Comparison of ENCODE assay signal across 20 cellular contexts in genomic region chr1:78227705-78228260, GRCh38.
DNase-seq lines count a peak whose midpoint lies in the region; ATAC-seq and TF ChIP-seq lines count a peak whose summit lies in the region.
"Had no signal": no experiment of that assay in that cellular context is flagged by ENCODE, and none has a peak within 500 bp of the region (broad histone marks: within the 10 kb centered on the region; RNA-seq: fewer than 3 reads in every experiment).

No MANE protein-coding gene starts in this region.

- H4K20me1 ChIP-seq in GM23338 (replicated peaks; ENCODE audit: insufficient read depth) (no peaks in the 10 kb centered on the region), hepatocyte (ENCODE audit: insufficient read depth, poor library complexity, severe bottlenecking) (no peaks in the 10 kb centered on the region), smooth muscle cell (ENCODE audit: low read depth) (no peaks in the 10 kb centered on the region)

- peaks cover 15% of the 10 kb centered on the region; the same call in 1 of the 2 replicates for H3K4me1 ChIP-seq in GM23338 (ENCODE audit: insufficient read depth)
- H3K4me1 ChIP-seq in Peyer's patch, result no peaks in the 10 kb centered on the region
- H3K4me1 ChIP-seq in hepatocyte (ENCODE audit: insufficient read depth), result no peaks in the 10 kb centered on the region
- no peaks in the 10 kb centered on the region for H3K4me1 ChIP-seq in right cardiac atrium (ENCODE audit: control insufficient read depth, insufficient read depth, low read length)
- H3K4me1 ChIP-seq in smooth muscle cell (ENCODE audit: low read depth), result peaks cover 8% of the 10 kb centered on the region

- H3K27me3 ChIP-seq in GM23338 (ENCODE audit: insufficient read depth) (peaks cover 55% of the 10 kb centered on the region), Peyer's patch (no peaks in the 10 kb centered on the region), hepatocyte (no peaks in the 10 kb centered on the region), right cardiac atrium (ENCODE audit: control insufficient read depth, insufficient read depth) (no peaks in the 10 kb centered on the region), smooth muscle cell (ENCODE audit: low read depth) (peaks cover 14% of the 10 kb centered on the region)

- no peak overlapping the region for H3K4me3 ChIP-seq in GM23338
- H3K4me3 ChIP-seq in Peyer's patch, result no peak overlapping the region
- H3K4me3 ChIP-seq in hepatocyte, result no peak overlapping the region
- no peak overlapping the region for H3K4me3 ChIP-seq in right cardiac atrium (ENCODE audit: low read length)
- no peak overlapping the region for H3K4me3 ChIP-seq in smooth muscle cell

- no peak overlapping the region for H3K27ac Mint-ChIP-seq in GM23338
- H3K27ac Mint-ChIP-seq: B cell, CD14-positive monocyte had no signal

- H3K27me3 Mint-ChIP-seq in GM23338 (ENCODE audit: insufficient read depth, low read depth, poor library complexity), result peaks cover 18% of the 10 kb centered on the region

- TF ChIP-seq POLR2A in Peyer's patch (IDR thresholded peaks at IDR 0.05), result no peak

- intact Hi-C loops in right cardiac atrium (cut with DNase I), result no loop called here

- H3K4me3 Mint-ChIP-seq in GM23338, result no peak overlapping the region
- H3K4me3 Mint-ChIP-seq: B cell, CD14-positive monocyte had no signal

- TF ChIP-seq CTCF in GM23338 (conservative IDR thresholded peaks at IDR 0.05; ENCODE audit: low read depth in 2 of 2) (no peak), Peyer's patch (IDR thresholded peaks at IDR 0.05) (no peak), hepatocyte (IDR thresholded peaks at IDR 0.05; ENCODE audit: poor library complexity) (no peak), smooth muscle cell (IDR thresholded peaks at IDR 0.05; ENCODE audit: borderline replicate concordance, insufficient read depth, poor library complexity, severe bottlenecking) (no peak)

- no peak overlapping the region for H3K9ac ChIP-seq in smooth muscle cell (ENCODE audit: low read depth)
- H3K9ac ChIP-seq: SK-N-SH had no signal

- H3K4me2 ChIP-seq in GM23338 (0 out of 2 replicates have a peak overlapping the region, but pooled peaks have one; percentile 64), hepatocyte (no peak overlapping the region), smooth muscle cell (no peak overlapping the region)
- H3K4me2 ChIP-seq: SK-N-SH had no signal

- peaks cover 6% of the 10 kb centered on the region; the same call in 1 of the 3 replicates for H3K9me3 Mint-ChIP-seq in GM23338

- H3K27ac ChIP-seq in GM23338 (ENCODE audit: low read depth) (no peak overlapping the region), Peyer's patch (peak overlapping the region in 3 of 4 donors; percentile 10 to 54 (median 29)), hepatocyte (peak overlapping the region; percentile 8), right cardiac atrium (ENCODE audit: low read length) (no peak overlapping the region), smooth muscle cell (ENCODE audit: low read depth) (no peak overlapping the region)

- no peaks in the 10 kb centered on the region for H3K36me3 ChIP-seq in GM23338 (ENCODE audit: insufficient read depth)
- no peaks in the 10 kb centered on the region for H3K36me3 ChIP-seq in Peyer's patch
- H3K36me3 ChIP-seq in hepatocyte (replicated peaks; ENCODE audit: insufficient read depth, low read depth), result no peaks in the 10 kb centered on the region
- H3K36me3 ChIP-seq in smooth muscle cell (ENCODE audit: low read depth), result no peaks in the 10 kb centered on the region

- H2AFZ ChIP-seq in GM23338, result no peak overlapping the region
- H2AFZ ChIP-seq in hepatocyte, result no peak overlapping the region
- no peak overlapping the region for H2AFZ ChIP-seq in smooth muscle cell (ENCODE audit: low read depth)

- H3K36me3 Mint-ChIP-seq in GM23338 (ENCODE audit: low read depth), result peaks cover 6% of the 10 kb centered on the region; the same call in 1 of the 3 replicates
- H3K36me3 Mint-ChIP-seq: CD14-positive monocyte had no signal

- H3F3A ChIP-seq in GM23338 (replicated peaks; ENCODE audit: low read depth), result no peaks in the 10 kb centered on the region
- no peaks in the 10 kb centered on the region for H3F3A ChIP-seq in smooth muscle cell (ENCODE audit: low read depth)

- 46% methylated on average over 2 of the region's 2 CpGs for WGBS in hepatocyte (ENCODE audit: low lambda C conversion rate, missing lambda C conversion rate)
- WGBS in right cardiac atrium, result 54% methylated on average over 2 of the region's 2 CpGs
- 74% methylated on average over 2 of the region's 2 CpGs for WGBS in smooth muscle cell (ENCODE audit: low lambda C conversion rate)

- no peaks in the 10 kb centered on the region for H3K9me2 ChIP-seq in GM23338 (ENCODE audit: insufficient read depth)
- no peaks in the 10 kb centered on the region for H3K9me2 ChIP-seq in hepatocyte (replicated peaks; ENCODE audit: insufficient read depth)
- H3K9me2 ChIP-seq: SK-N-SH had no signal

- ATAC-seq in GM23338 (no peak), right cardiac atrium (no peak)
- ATAC-seq: HCT116 had no signal

- DNase-seq in GM23338 (ENCODE audit: low spot score) (no peak), Peyer's patch (no peak), hepatocyte (ENCODE audit: low spot score) (no peak), renal cortical epithelial cell (ENCODE audit: low read depth) (peak; percentile 93), right cardiac atrium (no peak), smooth muscle cell (lab: John Stamatoyannopoulos, UW; ENCODE audit: unreplicated experiment) (no peak), HuH-7.5 (ENCODE audit: low spot score) (no peak)
- DNase-seq: KBM-7; NCI-H1092; NCI-H1436; NCI-H1930; NCI-H2227 treated with DMSO at 0.1 percent for 48 hours; NCI-H524; NCI-H774; NK-92 treated with Interleukin-12 subunit alpha and Interleukin-12 subunit beta, amount 100 ng/mL, for 24 hours; SIG-M5; SK-N-SH had no signal

- no peaks in the 10 kb centered on the region for H3K79me2 ChIP-seq in GM23338 (replicated peaks; ENCODE audit: insufficient read depth)
- H3K79me2 ChIP-seq in hepatocyte, result no peaks in the 10 kb centered on the region
- H3K79me2 ChIP-seq in smooth muscle cell (ENCODE audit: low read depth), result no peaks in the 10 kb centered on the region

- H3K9me3 ChIP-seq in Peyer's patch (no peaks in the 10 kb centered on the region), hepatocyte (ENCODE audit: low read depth) (no peaks in the 10 kb centered on the region), right cardiac atrium (ENCODE audit: control insufficient read depth, low read length) (no peaks in the 10 kb centered on the region), smooth muscle cell (replicated peaks; ENCODE audit: low read depth) (no peaks in the 10 kb centered on the region)
- H3K9me3 ChIP-seq: SK-N-SH had no signal

- H3K4me1 Mint-ChIP-seq in GM23338, result peaks cover 31% of the 10 kb centered on the region
- H3K4me1 Mint-ChIP-seq: B cell, CD14-positive monocyte had no signal

TF ChIP-seq in GM23338, 12 proteins besides CTCF, POLR2A, EP300 and RAD21 (continues in another document):
- TF ChIP-seq, protein P1, sequence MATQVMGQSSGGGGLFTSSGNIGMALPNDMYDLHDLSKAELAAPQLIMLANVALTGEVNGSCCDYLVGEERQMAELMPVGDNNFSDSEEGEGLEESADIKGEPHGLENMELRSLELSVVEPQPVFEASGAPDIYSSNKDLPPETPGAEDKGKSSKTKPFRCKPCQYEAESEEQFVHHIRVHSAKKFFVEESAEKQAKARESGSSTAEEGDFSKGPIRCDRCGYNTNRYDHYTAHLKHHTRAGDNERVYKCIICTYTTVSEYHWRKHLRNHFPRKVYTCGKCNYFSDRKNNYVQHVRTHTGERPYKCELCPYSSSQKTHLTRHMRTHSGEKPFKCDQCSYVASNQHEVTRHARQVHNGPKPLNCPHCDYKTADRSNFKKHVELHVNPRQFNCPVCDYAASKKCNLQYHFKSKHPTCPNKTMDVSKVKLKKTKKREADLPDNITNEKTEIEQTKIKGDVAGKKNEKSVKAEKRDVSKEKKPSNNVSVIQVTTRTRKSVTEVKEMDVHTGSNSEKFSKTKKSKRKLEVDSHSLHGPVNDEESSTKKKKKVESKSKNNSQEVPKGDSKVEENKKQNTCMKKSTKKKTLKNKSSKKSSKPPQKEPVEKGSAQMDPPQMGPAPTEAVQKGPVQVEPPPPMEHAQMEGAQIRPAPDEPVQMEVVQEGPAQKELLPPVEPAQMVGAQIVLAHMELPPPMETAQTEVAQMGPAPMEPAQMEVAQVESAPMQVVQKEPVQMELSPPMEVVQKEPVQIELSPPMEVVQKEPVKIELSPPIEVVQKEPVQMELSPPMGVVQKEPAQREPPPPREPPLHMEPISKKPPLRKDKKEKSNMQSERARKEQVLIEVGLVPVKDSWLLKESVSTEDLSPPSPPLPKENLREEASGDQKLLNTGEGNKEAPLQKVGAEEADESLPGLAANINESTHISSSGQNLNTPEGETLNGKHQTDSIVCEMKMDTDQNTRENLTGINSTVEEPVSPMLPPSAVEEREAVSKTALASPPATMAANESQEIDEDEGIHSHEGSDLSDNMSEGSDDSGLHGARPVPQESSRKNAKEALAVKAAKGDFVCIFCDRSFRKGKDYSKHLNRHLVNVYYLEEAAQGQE (IDR thresholded peaks at IDR 0.05; ENCODE audit: unreplicated experiment), result no peak
- TF ChIP-seq ZNF114 (CRISPR knock-in tag; IDR thresholded peaks at IDR 0.05), result no peak
- TF ChIP-seq ZNF331 (CRISPR knock-in tag; IDR thresholded peaks at IDR 0.05; ENCODE audit: low read depth), result no peak
- no peak for TF ChIP-seq JUNB (IDR thresholded peaks at IDR 0.05; ENCODE audit: unreplicated experiment)
- TF ChIP-seq, protein P2, sequence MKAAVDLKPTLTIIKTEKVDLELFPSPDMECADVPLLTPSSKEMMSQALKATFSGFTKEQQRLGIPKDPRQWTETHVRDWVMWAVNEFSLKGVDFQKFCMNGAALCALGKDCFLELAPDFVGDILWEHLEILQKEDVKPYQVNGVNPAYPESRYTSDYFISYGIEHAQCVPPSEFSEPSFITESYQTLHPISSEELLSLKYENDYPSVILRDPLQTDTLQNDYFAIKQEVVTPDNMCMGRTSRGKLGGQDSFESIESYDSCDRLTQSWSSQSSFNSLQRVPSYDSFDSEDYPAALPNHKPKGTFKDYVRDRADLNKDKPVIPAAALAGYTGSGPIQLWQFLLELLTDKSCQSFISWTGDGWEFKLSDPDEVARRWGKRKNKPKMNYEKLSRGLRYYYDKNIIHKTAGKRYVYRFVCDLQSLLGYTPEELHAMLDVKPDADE (IDR thresholded peaks at IDR 0.05), result no peak
- TF ChIP-seq NANOG (IDR thresholded peaks at IDR 0.05; ENCODE audit: borderline replicate concordance), result no peak
- no peak for TF ChIP-seq CREB1 (CRISPR knock-in tag; IDR thresholded peaks at IDR 0.05; ENCODE audit: low read depth)
- no peak for TF ChIP-seq EZH2 (IDR thresholded peaks at IDR 0.05; ENCODE audit: low read depth, unreplicated experiment)
- TF ChIP-seq POLR2AphosphoS5 (IDR thresholded peaks at IDR 0.05; ENCODE audit: low read depth), result no peak

Comparison
In these comparisons a context has a peak if more than half of its experiments do, and no peak if none do; other contexts are left out.
1. H3K27ac ChIP-seq: peak in Peyer's patch (3 of 4) and hepatocyte (single experiment); none in GM23338 (single experiment), right cardiac atrium (single experiment) and smooth muscle cell (single experiment).